Comparison of ENCODE assay signal across 6 cellular contexts in the genomic region with DNA sequence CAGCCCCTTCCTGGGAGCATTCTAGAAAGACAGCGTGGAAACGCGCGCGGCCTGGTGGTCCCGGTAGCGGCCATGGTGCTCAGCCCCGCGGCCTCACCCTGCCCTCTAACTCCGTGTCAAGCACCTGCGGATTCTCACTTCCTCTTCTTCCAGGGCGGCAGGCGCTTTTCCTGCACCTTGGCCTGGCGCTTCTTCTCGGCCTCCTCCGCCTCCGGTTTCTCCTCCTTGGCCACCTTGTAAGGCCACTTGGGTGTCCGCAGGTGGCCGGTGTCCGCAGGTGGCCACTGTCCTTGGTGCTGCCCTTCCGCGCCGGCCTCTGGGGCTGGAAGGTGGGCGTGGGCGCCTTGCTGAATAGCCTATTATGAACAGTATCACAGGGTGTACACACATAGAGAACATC. TPM values are rescaled to one million over a fixed set of nuclear protein-coding genes. Genes with fewer than 3 reads are reported as not detected.
"Had no signal": no experiment of that assay in that cellular context is flagged by ENCODE, and none has a peak within 500 bp of the region (broad histone marks: within the 10 kb centered on the region; RNA-seq: fewer than 3 reads in every experiment).

No MANE protein-coding gene starts in this region.

RNA-seq across cellular contexts. Expression of a gene that starts 15.1 kb away (rescaled TPM):
- total RNA-seq: HepG2, HT-29, HT1080, IMR-90, K562 had no signal
- polyA plus RNA-seq: HepG2, IgD-negative memory B cell, IMR-90, K562 had no signal
